Comparison of ENCODE assay signal across 15 cellular contexts in the genomic region with DNA sequence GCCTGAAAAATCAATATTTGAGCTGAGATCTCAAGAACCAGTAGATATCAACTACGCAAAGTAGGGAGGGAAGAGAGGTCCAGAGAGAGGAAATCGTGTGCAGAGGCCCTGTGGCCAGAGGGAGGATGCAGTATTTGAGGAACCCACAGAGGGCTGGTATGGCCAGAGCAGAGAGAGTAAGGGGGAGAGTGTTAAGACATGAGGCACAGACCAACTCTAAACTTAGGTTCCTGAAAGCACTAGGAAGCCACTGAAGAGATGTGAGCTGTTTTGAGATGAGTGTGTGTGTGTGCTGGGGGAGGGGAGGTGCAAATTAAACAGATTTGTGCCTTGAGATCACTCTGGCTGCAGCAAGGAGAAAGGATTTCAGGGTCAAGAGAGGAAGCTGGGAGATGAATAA. TPM values are rescaled to one million over a fixed set of nuclear protein-coding genes. Genes with fewer than 3 reads are reported as not detected.
DNase-seq lines count a peak whose midpoint lies in the region; ATAC-seq and TF ChIP-seq lines count a peak whose summit lies in the region.
"Had no signal": no experiment of that assay in that cellular context is flagged by ENCODE, and none has a peak within 500 bp of the region (broad histone marks: within the 10 kb centered on the region; RNA-seq: fewer than 3 reads in every experiment).

No MANE protein-coding gene starts in this region.

- CTCF ChIA-PET in activated naive CD4-positive, alpha-beta T cell treated with anti-CD3 and anti-CD28 coated beads for 36 hours (lab: Charles Lee), result interaction anchor here (0.7 to 1.5 kb wide), 3 partner anchors 11 to 1448 kb away, joined by 3 read pairs; no protein-coding TSS in a partner anchor

- H3K4me1 Mint-ChIP-seq in activated naive CD4-positive, alpha-beta T cell treated with anti-CD3 and anti-CD28 coated beads for 36 hours (ENCODE audit: low read depth), result no peaks in the 10 kb centered on the region
- H3K4me1 Mint-ChIP-seq: activated naive CD4-positive, alpha-beta T cell treated with anti-CD3 and anti-CD28 coated beads, Interleukin-2, amount 50 U/mL, for 24 hours had no signal

- no peak overlapping the region for H3K27ac ChIP-seq in gastrocnemius medialis

- H3K27me3 ChIP-seq in gastrocnemius medialis, result peaks cover 0 to 5% (median 0%) of the 10 kb centered on the region in 3 donors

- H3K36me3 ChIP-seq in gastrocnemius medialis, result no peaks in the 10 kb centered on the region

- no peaks in the 10 kb centered on the region for H3K9me3 ChIP-seq in gastrocnemius medialis

- H3K4me3 ChIP-seq in gastrocnemius medialis, result no peak overlapping the region

- H3K36me3 Mint-ChIP-seq in activated naive CD4-positive, alpha-beta T cell treated with anti-CD3 and anti-CD28 coated beads for 36 hours (ENCODE audit: low read depth), result no peaks in the 10 kb centered on the region
- H3K36me3 Mint-ChIP-seq: activated naive CD4-positive, alpha-beta T cell treated with anti-CD3 and anti-CD28 coated beads, Interleukin-2, amount 50 U/mL, for 24 hours; WTC11 had no signal

- intact Hi-C loops in activated naive CD4-positive, alpha-beta T cell treated with anti-CD3 and anti-CD28 coated beads for 36 hours (cut with micrococcal nuclease), result no loop called here
- intact Hi-C loops in gastrocnemius medialis (cut with DNase I; ENCODE audit: low total_unique reads), result no loop called here

- H3K4me3 Mint-ChIP-seq in activated naive CD4-positive, alpha-beta T cell treated with anti-CD3 and anti-CD28 coated beads for 36 hours, result no peak overlapping the region
- H3K4me3 Mint-ChIP-seq: activated naive CD4-positive, alpha-beta T cell treated with anti-CD3 and anti-CD28 coated beads, Interleukin-2, amount 50 U/mL, for 24 hours; WTC11 had no signal

- no peak for TF ChIP-seq POLR2A in gastrocnemius medialis (IDR thresholded peaks at IDR 0.05)

- peak; percentile 28 for DNase-seq in activated naive CD4-positive, alpha-beta T cell treated with anti-CD3 and anti-CD28 coated beads for 36 hours
- no peak for DNase-seq in activated naive CD4-positive, alpha-beta T cell treated with anti-CD3 and anti-CD28 coated beads, Interleukin-2, amount 50 U/mL, for 16 hours
- DNase-seq in gastrocnemius medialis, result no peak
- no peak for DNase-seq in activated CD4-positive, CD25-positive, alpha-beta regulatory T cell treated with anti-CD3 and anti-CD28 coated beads, Interleukin-2, amount 50 U/mL, for 72 hours
- DNase-seq in retina, result no peak
- DNase-seq in NCI-H1092 (lab: John Stamatoyannopoulos, UW), result no peak
- DNase-seq: hypothalamus, NCI-H1048, small intestine had no signal

- TF ChIP-seq CTCF in gastrocnemius medialis (IDR thresholded peaks at IDR 0.05 in 4 of 5, conservative IDR thresholded peaks at IDR 0.05 in 1 of 5), result no peak

- in situ Hi-C loops in gastrocnemius medialis (cut with MboI; ENCODE audit: low sequenced_read_pairs in 4 of 4), result no loop called here

- no peaks in the 10 kb centered on the region for H3K27me3 Mint-ChIP-seq in activated naive CD4-positive, alpha-beta T cell treated with anti-CD3 and anti-CD28 coated beads for 36 hours (ENCODE audit: low read depth)
- H3K27me3 Mint-ChIP-seq: activated naive CD4-positive, alpha-beta T cell treated with anti-CD3 and anti-CD28 coated beads, Interleukin-2, amount 50 U/mL, for 24 hours had no signal

- ATAC-seq in GM21825 (IDR thresholded peaks at IDR 0.05; ENCODE audit: unreplicated experiment) (peak; percentile 68), HG03520 (IDR thresholded peaks at IDR 0.05; ENCODE audit: unreplicated experiment) (peak; percentile 72), gastrocnemius medialis (no peak)
- ATAC-seq: Panc1, WTC11 had no signal

- no peaks in the 10 kb centered on the region for H3K4me1 ChIP-seq in gastrocnemius medialis

- H3K27ac Mint-ChIP-seq in activated naive CD4-positive, alpha-beta T cell treated with anti-CD3 and anti-CD28 coated beads for 36 hours, result no peak overlapping the region
- H3K27ac Mint-ChIP-seq: activated naive CD4-positive, alpha-beta T cell treated with anti-CD3 and anti-CD28 coated beads, Interleukin-2, amount 50 U/mL, for 24 hours; WTC11 had no signal

- H3K9me3 Mint-ChIP-seq in activated naive CD4-positive, alpha-beta T cell treated with anti-CD3 and anti-CD28 coated beads for 36 hours, result no peaks in the 10 kb centered on the region
- H3K9me3 Mint-ChIP-seq: activated naive CD4-positive, alpha-beta T cell treated with anti-CD3 and anti-CD28 coated beads, Interleukin-2, amount 50 U/mL, for 24 hours; WTC11 had no signal

RNA-seq across cellular contexts. Expression of a gene that starts 10.9 kb away (rescaled TPM):
- not detected for total RNA-seq in activated naive CD4-positive, alpha-beta T cell treated with anti-CD3 and anti-CD28 coated beads for 36 hours
- under 1 TPM in 1 of 4 donors, not detected in 3; 0.34 TPM for total RNA-seq in gastrocnemius medialis
- total RNA-seq: G401, WTC11 had no signal

RNA-seq across cellular contexts. Expression of a gene that starts 21.9 kb away (rescaled TPM):
- not detected for total RNA-seq in activated naive CD4-positive, alpha-beta T cell treated with anti-CD3 and anti-CD28 coated beads for 36 hours
- not detected for total RNA-seq in gastrocnemius medialis
- total RNA-seq: G401, WTC11 had no signal

Comparison
In these comparisons a context has a peak if more than half of its experiments do, and no peak if none do; other contexts are left out.
1. ATAC-seq: peak in GM21825 (single experiment) and HG03520 (single experiment); none in gastrocnemius medialis (0 of 2).